ENCODE assay signal across 1 cellular context in genomic region chr12:50642035-50642451, GRCh38.
TF ChIP-seq lines count a peak whose summit lies in the region.

No MANE protein-coding gene starts in this region.

TF ChIP-seq in K562, 482 proteins besides CTCF, POLR2A, EP300 and RAD21 (continued from another document):
- TF ChIP-seq MAFK (IDR thresholded peaks at IDR 0.05; ENCODE audit: low read length) (0 out of 2 replicates have a peak, but pooled peaks have one; percentile 38), SOX6 (IDR thresholded peaks at IDR 0.05) (peak; percentile 41; the same call in 1 of the 2 replicates), MAFG (tag; conservative IDR thresholded peaks at IDR 0.05) (peak; percentile 56), C11orf30 (IDR thresholded peaks at IDR 0.05; ENCODE audit: low read depth) (peak; percentile 66; the same call in 1 of the 2 replicates)
TF ChIP-seq in K562: peak in this region for 17.
